26 cellular contexts compared by ENCODE assay signal in the genomic region with DNA sequence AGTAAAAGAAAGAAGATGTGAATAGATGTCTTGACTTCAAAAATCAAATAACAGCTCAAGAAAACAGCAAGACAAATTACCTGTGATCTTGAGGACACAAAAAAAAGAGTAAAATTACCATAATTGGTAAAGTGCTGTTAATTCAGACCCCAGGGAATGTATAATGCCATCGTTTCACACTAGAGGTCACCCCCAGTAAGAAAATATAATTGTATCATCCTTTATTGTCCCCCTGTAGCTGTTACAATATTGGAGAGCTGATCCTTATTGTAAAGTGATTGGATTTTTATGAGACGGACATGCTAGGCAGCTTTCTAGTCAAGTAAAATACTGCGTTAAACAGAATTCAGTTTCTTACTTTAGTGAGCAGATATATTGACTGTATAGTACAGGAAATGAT.
DNase-seq lines count a peak whose midpoint lies in the region; ATAC-seq, FAIRE-seq and TF ChIP-seq lines count a peak whose summit lies in the region.
"Had no signal": no experiment of that assay in that cellular context is flagged by ENCODE, and none has a peak within 500 bp of the region (broad histone marks: within the 10 kb centered on the region; RNA-seq: fewer than 3 reads in every experiment).

No MANE protein-coding gene starts in this region.

- no peak for FAIRE-seq in HTR-8/SVneo (lab: Jason Lieb, UNC)
- FAIRE-seq: GM12878 had no signal

- CTCF ChIA-PET in SK-N-SH (lab: Yijun Ruan, JAX) = interaction anchor here (0.6 to 1.0 kb wide), 3 partner anchors 11 to 374 kb away, joined by 3 read pairs; no protein-coding TSS in a partner anchor

- H3K9ac ChIP-seq in DND-41 (ENCODE audit: low read depth, low read length) (no peak overlapping the region), SK-N-SH (no peak overlapping the region)

- H3K4me3 ChIP-seq in DND-41 (ENCODE audit: low read depth in 1 of 2, low read length in 2 of 2) = no peak overlapping the region
- H3K4me3 ChIP-seq in SK-N-SH (ENCODE audit: low read depth in 2 of 2, low read length in 1 of 2) = no peak overlapping the region
- H3K4me3 ChIP-seq: GM12878, spleen, thyroid gland had no signal

- ATAC-seq in DND-41 (ENCODE audit: insufficient read depth, low read depth) = no peak
- no peak for ATAC-seq in foreskin keratinocyte
- ATAC-seq in T-helper 17 cell = no peak
- ATAC-seq in HG02642 (IDR thresholded peaks at IDR 0.05; ENCODE audit: poor library complexity, unreplicated experiment) = no peak
- ATAC-seq: activated CD8-positive, alpha-beta T cell treated with anti-CD3 and anti-CD28 coated beads for 36 hours; CD8-positive, alpha-beta T cell; GM12878; stimulated activated naive CD8-positive, alpha-beta T cell treated with anti-CD3 and anti-CD28 coated beads, Interleukin-15, Interleukin-2, amounts not matched to agents 100 U/mL and 50 U/mL, for 24 hours had no signal

- H3K27ac Mint-ChIP-seq in T-helper 17 cell = no peak overlapping the region
- H3K27ac Mint-ChIP-seq: activated CD8-positive, alpha-beta T cell treated with anti-CD3 and anti-CD28 coated beads for 36 hours; CD8-positive, alpha-beta T cell; naive B cell had no signal

- H3K4me1 ChIP-seq in DND-41 (ENCODE audit: insufficient read depth, low read length) (0 out of 2 replicates have a peak, but pooled peaks cover 4% of the 10 kb centered on the region), SK-N-SH (ENCODE audit: control insufficient read depth in 1 of 2, insufficient read depth in 2 of 2, low read depth in 1 of 2, low read length in 1 of 2) (no peaks in the 10 kb centered on the region), foreskin keratinocyte (no peaks in the 10 kb centered on the region)
- H3K4me1 ChIP-seq: spleen, thyroid gland had no signal

- H3K36me3 Mint-ChIP-seq in T-helper 17 cell (ENCODE audit: low read depth) = no peaks in the 10 kb centered on the region
- H3K36me3 Mint-ChIP-seq: CD8-positive, alpha-beta T cell; naive B cell had no signal

- H3K4me2 ChIP-seq in DND-41 (ENCODE audit: insufficient read depth, low read length) (no peak overlapping the region), SK-N-SH (no peak overlapping the region)

- H3K27me3 ChIP-seq in DND-41 (ENCODE audit: insufficient read depth, low read length, poor library complexity) = no peaks in the 10 kb centered on the region
- H3K27me3 ChIP-seq in SK-N-SH (ENCODE audit: insufficient read depth) = no peaks in the 10 kb centered on the region; the same call in 1 of the 2 replicates
- H3K27me3 ChIP-seq in foreskin keratinocyte = no peaks in the 10 kb centered on the region
- H3K27me3 ChIP-seq: spleen, thyroid gland had no signal

- H3K9me2 ChIP-seq in SK-N-SH = no peaks in the 10 kb centered on the region

- no peaks in the 10 kb centered on the region for H3K9me3 ChIP-seq in DND-41 (ENCODE audit: insufficient read depth, low read length, severe bottlenecking)
- H3K9me3 ChIP-seq in SK-N-SH = no peaks in the 10 kb centered on the region
- H3K9me3 ChIP-seq in T-helper 17 cell (ENCODE audit: control insufficient read depth, low read length, poor library complexity, severe bottlenecking) = no peaks in the 10 kb centered on the region
- H3K9me3 ChIP-seq: thyroid gland had no signal

- no peaks in the 10 kb centered on the region for H4K20me1 ChIP-seq in DND-41 (ENCODE audit: insufficient read depth, low read length)
- no peaks in the 10 kb centered on the region for H4K20me1 ChIP-seq in SK-N-SH (ENCODE audit: insufficient read depth)

- no peak for DNase-seq in DND-41
- DNase-seq in HTR-8/SVneo (ENCODE audit: insufficient read length, low spot score) = peak; percentile 15
- peak; percentile 19 for DNase-seq in SK-N-SH
- DNase-seq in foreskin keratinocyte = no peak
- DNase-seq in T-helper 17 cell = no peak
- DNase-seq in glomerular visceral epithelial cell (ENCODE audit: extremely low spot score) = no peak
- DNase-seq in superior temporal gyrus (ENCODE audit: extremely low spot score) = no peak
- DNase-seq: activated CD4-positive, CD25-positive, alpha-beta regulatory T cell treated with anti-CD3 and anti-CD28 coated beads, Interleukin-2, amount 50 U/mL, for 72 hours; activated CD8-positive, alpha-beta T cell treated with anti-CD3 and anti-CD28 coated beads for 36 hours; activated naive CD4-positive, alpha-beta T cell treated with Interleukin-2 at 50 U/mL for 16 hours; amniotic stem cell; CD8-positive, alpha-beta T cell; DMS53; erythroblast; mesenchymal stem cell; naive B cell; NCI-H1436 treated with DMSO at 0.1 percent for 48 hours; NCI-H526; retina; Right ventricle myocardium superior; spleen; stimulated activated CD4-positive, alpha-beta T cell treated with anti-CD3 and anti-CD28 coated beads, Interleukin-4, amount 100 ng/mL, for 1 hour; stimulated activated naive CD8-positive, alpha-beta T cell treated with anti-CD3 and anti-CD28 coated beads, Interleukin-15, Interleukin-2, amounts not matched to agents 100 U/mL and 50 U/mL, for 24 hours; thyroid gland had no signal

- TF ChIP-seq CTCF in DND-41 (IDR thresholded peaks at IDR 0.05; ENCODE audit: borderline replicate concordance, extremely low read depth, low read length, poor library complexity, severe bottlenecking) (peak; percentile 13), SK-N-SH (IDR thresholded peaks at IDR 0.05) (peak; percentile 31), foreskin keratinocyte (conservative IDR thresholded peaks at IDR 0.05) (peak; percentile 40)

- TF ChIP-seq RAD21 in SK-N-SH (IDR thresholded peaks at IDR 0.05; ENCODE audit: low read length) = peak; percentile 41; the same call in 1 of the 2 replicates

- no peaks in the 10 kb centered on the region for H3K36me3 ChIP-seq in DND-41 (ENCODE audit: insufficient read depth, low read length)
- no peaks in the 10 kb centered on the region for H3K36me3 ChIP-seq in SK-N-SH (replicated peaks in 1 of 2; ENCODE audit: control insufficient read depth in 1 of 2, insufficient read depth in 2 of 2, low read length in 1 of 2)
- H3K36me3 ChIP-seq: spleen, thyroid gland had no signal

- no peaks in the 10 kb centered on the region for H3K27me3 Mint-ChIP-seq in T-helper 17 cell
- H3K27me3 Mint-ChIP-seq: activated CD8-positive, alpha-beta T cell treated with anti-CD3 and anti-CD28 coated beads for 36 hours; naive B cell had no signal

- POLR2A ChIA-PET in SK-N-SH (lab: Yijun Ruan, JAX) = no interaction called here

- H3K79me2 ChIP-seq in DND-41 (ENCODE audit: insufficient read depth, low read length) (no peaks in the 10 kb centered on the region), SK-N-SH (ENCODE audit: insufficient read depth) (no peaks in the 10 kb centered on the region)

- no peaks in the 10 kb centered on the region for H3F3A ChIP-seq in SK-N-SH (replicated peaks; ENCODE audit: insufficient read depth)

- 60% methylated on average over 3 of the region's 3 CpGs for WGBS in SK-N-SH (ENCODE audit: low lambda C conversion rate)

- no peak overlapping the region for H3K4me3 Mint-ChIP-seq in T-helper 17 cell
- H3K4me3 Mint-ChIP-seq: activated CD8-positive, alpha-beta T cell treated with anti-CD3 and anti-CD28 coated beads for 36 hours; CD8-positive, alpha-beta T cell; naive B cell had no signal

- H2AFZ ChIP-seq in DND-41 (ENCODE audit: low read depth, low read length) = no peak overlapping the region
- no peak overlapping the region for H2AFZ ChIP-seq in SK-N-SH (ENCODE audit: low read depth)

- H3K27ac ChIP-seq in DND-41 (ENCODE audit: low read length) (no peak overlapping the region), SK-N-SH (ENCODE audit: low read depth in 2 of 2, low read length in 1 of 2) (no peak overlapping the region), foreskin keratinocyte (no peak overlapping the region)
- H3K27ac ChIP-seq: spleen, thyroid gland had no signal

- no peak for TF ChIP-seq EP300 in SK-N-SH (IDR thresholded peaks at IDR 0.05; ENCODE audit: borderline replicate concordance in 1 of 2, low read depth in 1 of 2, low read length in 1 of 2)

- no peaks in the 10 kb centered on the region for H3K4me1 Mint-ChIP-seq in T-helper 17 cell
- H3K4me1 Mint-ChIP-seq: naive B cell had no signal

TF ChIP-seq in SK-N-SH, 30 proteins besides CTCF, POLR2A, EP300 and RAD21 (continues in another document):
- no peak for TF ChIP-seq TAF1 (IDR thresholded peaks at IDR 0.05; ENCODE audit: borderline replicate concordance, low read depth, low read length)
- no peak for TF ChIP-seq NRF1 (IDR thresholded peaks at IDR 0.05; ENCODE audit: low read depth, low read length)
- no peak for TF ChIP-seq FOXJ3 (CRISPR knock-in tag; IDR thresholded peaks at IDR 0.05)
- TF ChIP-seq MEF2A (IDR thresholded peaks at IDR 0.05; ENCODE audit: borderline replicate concordance, low read depth) = no peak
- no peak for TF ChIP-seq RXRA (IDR thresholded peaks at IDR 0.05; ENCODE audit: borderline replicate concordance, low read depth)
- no peak for TF ChIP-seq GATA2 (CRISPR knock-in tag; IDR thresholded peaks at IDR 0.05)
- TF ChIP-seq, protein P1, sequence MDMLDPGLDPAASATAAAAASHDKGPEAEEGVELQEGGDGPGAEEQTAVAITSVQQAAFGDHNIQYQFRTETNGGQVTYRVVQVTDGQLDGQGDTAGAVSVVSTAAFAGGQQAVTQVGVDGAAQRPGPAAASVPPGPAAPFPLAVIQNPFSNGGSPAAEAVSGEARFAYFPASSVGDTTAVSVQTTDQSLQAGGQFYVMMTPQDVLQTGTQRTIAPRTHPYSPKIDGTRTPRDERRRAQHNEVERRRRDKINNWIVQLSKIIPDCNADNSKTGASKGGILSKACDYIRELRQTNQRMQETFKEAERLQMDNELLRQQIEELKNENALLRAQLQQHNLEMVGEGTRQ (IDR thresholded peaks at IDR 0.05; ENCODE audit: borderline replicate concordance, low read depth, low read length) = no peak
- TF ChIP-seq MXI1 (IDR thresholded peaks at IDR 0.05; ENCODE audit: low read depth, low read length) = no peak
- no peak for TF ChIP-seq FOXM1 (IDR thresholded peaks at IDR 0.05; ENCODE audit: low read depth)

Comparison
In these comparisons a context has a peak if more than half of its experiments do, and no peak if none do; other contexts are left out.
1. DNase-seq: peak in HTR-8/SVneo (single experiment) and SK-N-SH (single experiment); none in DND-41 (single experiment), foreskin keratinocyte (0 of 2), T-helper 17 cell (0 of 3), glomerular visceral epithelial cell (single experiment) and superior temporal gyrus (single experiment).
2. Peak in every context shown above with its lines, with median percentiles within 50 percentile points of each other: CTCF ChIP-seq.